In genomic region chr2:88129313-88129959, GRCh38 we compare ENCODE assay signal across 32 cellular contexts. TPM values are rescaled to one million over a fixed set of nuclear protein-coding genes. Genes with fewer than 3 reads are reported as not detected.
"Had no signal": no experiment of that assay in that cellular context is flagged by ENCODE, and none has a peak within 500 bp of the region (broad histone marks: within the 10 kb centered on the region; RNA-seq: fewer than 3 reads in every experiment).

No MANE protein-coding gene starts in this region.

- ATAC-seq: activated CD8-positive, alpha-beta memory T cell treated with anti-CD3 and anti-CD28 coated beads, Interleukin-2, amount 10 ng/mL, durations not matched to agents 7 days and 5 days; body of pancreas; Panc1; SK-N-SH treated with all-trans-retinoic acid at 6 μM for 48 hours; WTC11 had no signal

- H3K4me3 Mint-ChIP-seq: activated CD8-positive, alpha-beta memory T cell treated with anti-CD3 and anti-CD28 coated beads, Interleukin-2, amount 10 ng/mL, durations not matched to agents 7 days and 5 days; activated naive CD4-positive, alpha-beta T cell treated with anti-CD3 and anti-CD28 coated beads, Interleukin-2, amount 50 U/mL, for 24 hours; activated T-cell treated with anti-CD3 and anti-CD28 coated beads, Interleukin-2, amount 50 U/mL, for 24 hours; activated T-helper 1 cell treated with anti-CD3 and anti-CD28 coated beads, Interleukin-12 subunit alpha, Interleukin-12 subunit beta, Interleukin-2, Interleukin-4 antibody, amounts not matched to agents 30 ng/mL and 10 ng/mL and 1 ng/mL, durations not matched to agents 14 hours and 24 hours and 36 hours; IgD-negative memory B cell; T-helper 1 cell treated with Interleukin-12 subunit alpha and Interleukin-12 subunit beta and Interleukin-4 antibody, amounts not matched to agents 30 μg/mL and 1 μg/mL, for 36 hours; WTC11 had no signal

- H3K36me3 ChIP-seq: ascending aorta, SJCRH30 had no signal

- H3K9me3 Mint-ChIP-seq: activated naive CD4-positive, alpha-beta T cell treated with anti-CD3 and anti-CD28 coated beads, Interleukin-2, amount 50 U/mL, for 24 hours; activated T-cell treated with anti-CD3 and anti-CD28 coated beads, Interleukin-2, amount 50 U/mL, for 24 hours; activated T-helper 1 cell treated with anti-CD3 and anti-CD28 coated beads, Interleukin-12 subunit alpha, Interleukin-12 subunit beta, Interleukin-2, Interleukin-4 antibody, amounts not matched to agents 30 ng/mL and 10 ng/mL and 1 ng/mL, durations not matched to agents 14 hours and 24 hours and 36 hours; IgD-negative memory B cell; T-helper 1 cell treated with Interleukin-12 subunit alpha and Interleukin-12 subunit beta and Interleukin-4 antibody, amounts not matched to agents 30 μg/mL and 1 μg/mL, for 36 hours; WTC11 had no signal

- H3K4me1 ChIP-seq: ascending aorta, body of pancreas, SJCRH30 had no signal

- H3K36me3 Mint-ChIP-seq: activated CD8-positive, alpha-beta memory T cell treated with anti-CD3 and anti-CD28 coated beads, Interleukin-2, amount 10 ng/mL, durations not matched to agents 7 days and 5 days; activated naive CD4-positive, alpha-beta T cell treated with anti-CD3 and anti-CD28 coated beads, Interleukin-2, amount 50 U/mL, for 24 hours; IgD-negative memory B cell; WTC11 had no signal

- H3K4me1 Mint-ChIP-seq: activated CD8-positive, alpha-beta memory T cell treated with anti-CD3 and anti-CD28 coated beads, Interleukin-2, amount 10 ng/mL, durations not matched to agents 7 days and 5 days; activated naive CD4-positive, alpha-beta T cell treated with anti-CD3 and anti-CD28 coated beads, Interleukin-2, amount 50 U/mL, for 24 hours; IgD-negative memory B cell; WTC11 had no signal

- DNase-seq: activated CD4-positive, alpha-beta T cell treated with anti-CD3 and anti-CD28 coated beads for 48 hours; activated CD4-positive, alpha-beta T cell treated with anti-CD3 and anti-CD28 coated beads, Interleukin-2, amount 50 U/mL, for 4 hours; activated CD4-positive, CD25-positive, alpha-beta regulatory T cell treated with anti-CD3 and anti-CD28 coated beads, Interleukin-2, amount 50 U/mL, for 72 hours; activated CD8-positive, alpha-beta memory T cell treated with anti-CD3 and anti-CD28 coated beads, Interleukin-2, amount 10 ng/mL, durations not matched to agents 7 days and 5 days; activated effector memory CD4-positive, alpha-beta T cell treated with Interleukin-2 at 50 U/mL for 16 hours; activated naive CD4-positive, alpha-beta T cell; activated T-cell treated with anti-CD3 and anti-CD28 coated beads, Interleukin-2, amount 50 U/mL, for 24 hours; body of pancreas; KG1; NCI-H1092; NCI-H1417; NCI-H1930; NCI-H345; NCI-H510A treated with DMSO at 0.1 percent for 48 hours; NCI-H69; NK-92 treated with Interleukin-12 subunit alpha and Interleukin-12 subunit beta, amount 100 ng/mL, for 24 hours; OCI-M1; Right ventricle myocardium superior; SJCRH30; SW 1271 had no signal

- H3K27me3 ChIP-seq: ascending aorta, body of pancreas had no signal

- H3K4me3 ChIP-seq: ascending aorta, body of pancreas, SJCRH30 had no signal

- H3K27ac Mint-ChIP-seq: activated CD8-positive, alpha-beta memory T cell treated with anti-CD3 and anti-CD28 coated beads, Interleukin-2, amount 10 ng/mL, durations not matched to agents 7 days and 5 days; activated naive CD4-positive, alpha-beta T cell treated with anti-CD3 and anti-CD28 coated beads, Interleukin-2, amount 50 U/mL, for 24 hours; activated T-cell treated with anti-CD3 and anti-CD28 coated beads, Interleukin-2, amount 50 U/mL, for 24 hours; activated T-helper 1 cell treated with anti-CD3 and anti-CD28 coated beads, Interleukin-12 subunit alpha, Interleukin-12 subunit beta, Interleukin-2, Interleukin-4 antibody, amounts not matched to agents 30 ng/mL and 10 ng/mL and 1 ng/mL, durations not matched to agents 14 hours and 24 hours and 36 hours; IgD-negative memory B cell; T-helper 1 cell treated with Interleukin-12 subunit alpha and Interleukin-12 subunit beta and Interleukin-4 antibody, amounts not matched to agents 30 μg/mL and 1 μg/mL, for 36 hours; WTC11 had no signal

- H3K27me3 Mint-ChIP-seq: activated naive CD4-positive, alpha-beta T cell treated with anti-CD3 and anti-CD28 coated beads, Interleukin-2, amount 50 U/mL, for 24 hours had no signal

- H3K9me3 ChIP-seq: ascending aorta, body of pancreas, SJCRH30 had no signal

- H3K27ac ChIP-seq: ascending aorta, body of pancreas, RWPE1, SJCRH30 had no signal

RNA-seq across cellular contexts. Expression of gene FABP1, which starts 1.6 kb away (rescaled TPM):
- total RNA-seq: activated CD8-positive, alpha-beta memory T cell treated with anti-CD3 and anti-CD28 coated beads, Interleukin-2, amount 10 ng/mL, durations not matched to agents 7 days and 5 days; activated T-helper 1 cell treated with anti-CD3 and anti-CD28 coated beads, Interleukin-12 subunit alpha, Interleukin-12 subunit beta, Interleukin-2, Interleukin-4 antibody, amounts not matched to agents 30 ng/mL and 10 ng/mL and 1 ng/mL, durations not matched to agents 14 hours and 24 hours and 36 hours; ascending aorta; body of pancreas; bronchial epithelial cell; LHCN-M2; M059J; Right ventricle myocardium superior had no signal
- polyA plus RNA-seq: IgD-negative memory B cell had no signal

RNA-seq across cellular contexts. Expression of gene THNSL2, which starts 40.7 kb away (rescaled TPM):
- total RNA-seq: M059J, SJCRH30 had no signal
